Comparison of ENCODE assay signal across 23 cellular contexts in the genomic region with DNA sequence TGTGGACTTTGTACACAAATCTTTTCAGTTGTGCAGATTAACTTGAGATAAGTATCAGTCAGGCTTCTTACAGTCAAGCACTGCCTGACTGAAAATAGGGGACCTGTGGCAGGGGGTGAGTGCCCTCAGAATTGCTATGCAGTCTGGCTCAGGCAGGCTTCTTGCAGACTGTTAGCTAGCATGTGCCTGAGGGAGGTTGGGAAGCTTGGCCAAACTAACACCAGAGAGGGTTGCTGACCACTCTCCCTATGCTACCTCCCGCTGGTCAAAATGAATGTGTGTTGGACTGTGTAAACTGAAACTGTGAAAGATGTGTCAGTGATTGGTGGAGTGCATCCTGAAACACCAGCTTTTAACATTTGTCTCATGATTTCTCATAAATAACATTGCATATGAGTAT.
DNase-seq lines count a peak whose midpoint lies in the region; ATAC-seq and TF ChIP-seq lines count a peak whose summit lies in the region.
"Had no signal": no experiment of that assay in that cellular context is flagged by ENCODE, and none has a peak within 500 bp of the region (broad histone marks: within the 10 kb centered on the region; RNA-seq: fewer than 3 reads in every experiment).

No MANE protein-coding gene starts in this region.

- H4K5ac ChIP-seq in IMR-90 (ENCODE audit: low read depth, low read length), result no peak overlapping the region

- CTCF ChIA-PET in IMR-90 (lab: Yijun Ruan, JAX), result no interaction called here

- H3K4me1 ChIP-seq in IMR-90 (ENCODE audit: control insufficient read depth, insufficient read depth, low read length) (no peaks in the 10 kb centered on the region), right atrium auricular region (no peaks in the 10 kb centered on the region), HAP-1 (no peaks in the 10 kb centered on the region)
- H3K4me1 ChIP-seq: A549; BLaER1 treated with 17β-estradiol and CSF1 and Interleukin-3, amounts not matched to agents 10 nM and 100 nM had no signal

- no peak overlapping the region for H2AK9ac ChIP-seq in IMR-90 (replicated peaks; ENCODE audit: low read depth, low read length, poor library complexity)

- BruUV-seq in IMR-90 (replicated peaks; lab: Mats Ljungman, UMichigan), result no TSS peak

- no peak overlapping the region for H3K56ac ChIP-seq in IMR-90 (ENCODE audit: extremely low read depth, insufficient read depth, low read length)

- no peak overlapping the region for H2BK5ac ChIP-seq in IMR-90 (ENCODE audit: low read depth, low read length, poor library complexity, severe bottlenecking)

- no peak overlapping the region for H3K18ac ChIP-seq in IMR-90 (ENCODE audit: low read depth, low read length)

- H3K14ac ChIP-seq in IMR-90 (replicated peaks; ENCODE audit: low read depth, low read length), result no peak overlapping the region

- ATAC-seq in IMR-90 (ENCODE audit: low read depth), result peak; percentile 21; the same call in 1 of the 2 replicates
- no peak for ATAC-seq in GM18505 (IDR thresholded peaks at IDR 0.05; ENCODE audit: unreplicated experiment)
- ATAC-seq: A549, Panc1 had no signal

- no peak overlapping the region for H2BK15ac ChIP-seq in IMR-90 (ENCODE audit: low read depth, low read length)

- no peaks in the 10 kb centered on the region for H3K9me1 ChIP-seq in IMR-90 (ENCODE audit: insufficient read depth, low read length)

- no peak overlapping the region for H4K8ac ChIP-seq in IMR-90 (ENCODE audit: low read depth in 2 of 2, low read length in 2 of 2)

- no peaks in the 10 kb centered on the region for H3K27me3 ChIP-seq in IMR-90 (ENCODE audit: control insufficient read depth, insufficient read depth, low read length)
- no peaks in the 10 kb centered on the region for H3K27me3 ChIP-seq in right atrium auricular region
- H3K27me3 ChIP-seq in HAP-1 (ENCODE audit: low read depth), result no peaks in the 10 kb centered on the region
- H3K27me3 ChIP-seq: BLaER1 treated with 17β-estradiol and CSF1 and Interleukin-3, amounts not matched to agents 10 nM and 100 nM had no signal

- H3K36me3 ChIP-seq in IMR-90 (ENCODE audit: control insufficient read depth, insufficient read depth, low read length) (no peaks in the 10 kb centered on the region), right atrium auricular region (no peaks in the 10 kb centered on the region), HAP-1 (replicated peaks) (no peaks in the 10 kb centered on the region)
- H3K36me3 ChIP-seq: BLaER1 treated with 17β-estradiol and CSF1 and Interleukin-3, amounts not matched to agents 10 nM and 100 nM had no signal

- H3K27ac ChIP-seq in IMR-90 (ENCODE audit: insufficient read depth, low read length), result no peak overlapping the region
- H3K27ac ChIP-seq in right atrium auricular region, result no peak overlapping the region
- H3K27ac ChIP-seq: A549; BLaER1 treated with 17β-estradiol and CSF1 and Interleukin-3, amounts not matched to agents 10 nM and 100 nM; HL-60 had no signal

- dilution Hi-C loops in IMR-90 (cut with HindIII; ENCODE audit: low sequenced_read_pairs, unreplicated experiment), result no loop called here

- no peak overlapping the region for H3K4ac ChIP-seq in IMR-90 (ENCODE audit: low read depth, low read length)

- no peak overlapping the region for H4K91ac ChIP-seq in IMR-90 (ENCODE audit: insufficient read depth, low read depth, low read length)

- no CpG with 5 or more reads among the region's 1 CpG for WGBS in IMR-90 (ENCODE audit: extremely low coverage in 2 of 2, insufficient read length in 1 of 2), 2 experiments

- no peak overlapping the region for H3K9ac ChIP-seq in IMR-90 (ENCODE audit: low read depth, low read length)
- H3K9ac ChIP-seq: BLaER1 treated with 17β-estradiol and CSF1 and Interleukin-3, amounts not matched to agents 10 nM and 100 nM had no signal

- peak; percentile 44 for DNase-seq in ELF-1 (ENCODE audit: low read depth, low spot score)
- no peak for DNase-seq in IMR-90
- DNase-seq in OCI-M1 (lab: John Stamatoyannopoulos, UW), result peak; percentile 11
- DNase-seq in islet precursor cell, result peak; percentile 63
- no peak for DNase-seq in right atrium auricular region (ENCODE audit: low spot score)
- no peak for DNase-seq in HAP-1 (ENCODE audit: low spot score in 2 of 2)
- DNase-seq in NCI-H1436 treated with DMSO at 0.1 percent for 48 hours (lab: John Stamatoyannopoulos, UW), result no peak
- DNase-seq: AML-193; CD4-positive, alpha-beta T cell; DMS53; GF-D8; NCI-H1092 treated with DMSO at 0.1 percent for 48 hours; NCI-H1694 treated with DMSO at 0.1 percent for 48 hours; NCI-H2081; NCI-H2227 treated with DMSO at 0.1 percent for 48 hours; NCI-H526 treated with DMSO at 0.1 percent for 48 hours; SHP77 treated with DMSO at 0.1 percent for 48 hours; T-helper 1 cell had no signal

- no peak for TF ChIP-seq RAD21 in IMR-90 (IDR thresholded peaks at IDR 0.05; ENCODE audit: low read length)

- POLR2A ChIA-PET in IMR-90 (lab: Charles Lee; ENCODE audit: unreplicated experiment), result no interaction called here

- no peaks in the 10 kb centered on the region for H3K9me3 ChIP-seq in IMR-90 (ENCODE audit: control insufficient read depth, insufficient read depth, low read length)
- no peaks in the 10 kb centered on the region for H3K9me3 ChIP-seq in right atrium auricular region
- H3K9me3 ChIP-seq in HAP-1, result no peaks in the 10 kb centered on the region
- H3K9me3 ChIP-seq: A549; BLaER1 treated with 17β-estradiol and CSF1 and Interleukin-3, amounts not matched to agents 10 nM and 100 nM had no signal

- no peak overlapping the region for H3K4me2 ChIP-seq in IMR-90 (ENCODE audit: low read depth, low read length)
- H3K4me2 ChIP-seq: A549; BLaER1 treated with 17β-estradiol and CSF1 and Interleukin-3, amounts not matched to agents 10 nM and 100 nM had no signal

- TF ChIP-seq POLR2A in IMR-90 (IDR thresholded peaks at IDR 0.05; ENCODE audit: low read depth, low read length) (no peak), GM18505 (IDR thresholded peaks at IDR 0.05; ENCODE audit: borderline replicate concordance, extremely low read depth, insufficient read depth, insufficient read length) (no peak)

- in situ Hi-C loops in IMR-90 (cut with MboI; ENCODE audit: low sequenced_read_pairs), result no loop called here
- in situ Hi-C loops in HAP-1 (cut with MboI; ENCODE audit: low sequenced_read_pairs), result no loop called here

- intact Hi-C loops in IMR-90 (cut with micrococcal nuclease), result loop anchor here (10.0 kb wide), 1 partner anchor 430 kb away; no protein-coding TSS in a partner anchor

- no peak overlapping the region for H2AK5ac ChIP-seq in IMR-90 (ENCODE audit: low read depth, low read length)

- no peaks in the 10 kb centered on the region for H4K20me1 ChIP-seq in IMR-90 (ENCODE audit: insufficient read depth, low read length)
- H4K20me1 ChIP-seq: BLaER1 treated with 17β-estradiol and CSF1 and Interleukin-3, amounts not matched to agents 10 nM and 100 nM had no signal

- TF ChIP-seq CTCF in IMR-90 (conservative IDR thresholded peaks at IDR 0.05; ENCODE audit: low read depth, low read length), result no peak
- TF ChIP-seq CTCF in right atrium auricular region (IDR thresholded peaks at IDR 0.05), result no peak

- no peaks in the 10 kb centered on the region for H3K79me1 ChIP-seq in IMR-90 (ENCODE audit: low read depth in 1 of 2, low read length in 2 of 2)

- no peak overlapping the region for H3K23ac ChIP-seq in IMR-90 (ENCODE audit: low read depth, low read length)

- no peak overlapping the region for H3K4me3 ChIP-seq in IMR-90 (ENCODE audit: insufficient read depth, low read depth, low read length)
- no peak overlapping the region for H3K4me3 ChIP-seq in right atrium auricular region
- no peak overlapping the region for H3K4me3 ChIP-seq in HAP-1
- H3K4me3 ChIP-seq: A549; BLaER1 treated with 17β-estradiol and CSF1 and Interleukin-3, amounts not matched to agents 10 nM and 100 nM had no signal

- H2BK120ac ChIP-seq in IMR-90 (ENCODE audit: low read depth, low read length), result no peak overlapping the region

- H2BK20ac ChIP-seq in IMR-90 (ENCODE audit: low read depth, low read length), result no peak overlapping the region

- no peak overlapping the region for H2AFZ ChIP-seq in IMR-90 (replicated peaks; ENCODE audit: low read length, poor library complexity)

TF ChIP-seq in IMR-90, 13 proteins besides CTCF, POLR2A, EP300 and RAD21:
- TF ChIP-seq CEBPB (IDR thresholded peaks at IDR 0.05; ENCODE audit: low read depth, low read length) (no peak), MXI1 (IDR thresholded peaks at IDR 0.05; ENCODE audit: borderline replicate concordance, low read depth, low read length) (no peak), MAFK (IDR thresholded peaks at IDR 0.05; ENCODE audit: low read depth, low read length) (no peak), RCOR1 (IDR thresholded peaks at IDR 0.05; ENCODE audit: insufficient replicate concordance, low read length) (no peak), NFE2L2 (IDR thresholded peaks at IDR 0.05; ENCODE audit: low read depth, low read length) (no peak), RFX5 (IDR thresholded peaks at IDR 0.05; ENCODE audit: low read depth, low read length) (no peak), MAZ (IDR thresholded peaks at IDR 0.05; ENCODE audit: borderline replicate concordance, low read depth, low read length) (no peak), CHD1 (IDR thresholded peaks at IDR 0.05; ENCODE audit: low read depth, low read length) (no peak), FOS (IDR thresholded peaks at IDR 0.05; ENCODE audit: low read depth, low read length) (no peak), BHLHE40 (IDR thresholded peaks at IDR 0.05; ENCODE audit: low read depth, low read length) (no peak), SMC3 (IDR thresholded peaks at IDR 0.05; ENCODE audit: low read depth, low read length) (no peak)
- TF ChIP-seq, protein P1, sequence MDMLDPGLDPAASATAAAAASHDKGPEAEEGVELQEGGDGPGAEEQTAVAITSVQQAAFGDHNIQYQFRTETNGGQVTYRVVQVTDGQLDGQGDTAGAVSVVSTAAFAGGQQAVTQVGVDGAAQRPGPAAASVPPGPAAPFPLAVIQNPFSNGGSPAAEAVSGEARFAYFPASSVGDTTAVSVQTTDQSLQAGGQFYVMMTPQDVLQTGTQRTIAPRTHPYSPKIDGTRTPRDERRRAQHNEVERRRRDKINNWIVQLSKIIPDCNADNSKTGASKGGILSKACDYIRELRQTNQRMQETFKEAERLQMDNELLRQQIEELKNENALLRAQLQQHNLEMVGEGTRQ (IDR thresholded peaks at IDR 0.05; ENCODE audit: low read depth, low read length), result no peak
- TF ChIP-seq, protein P2, sequence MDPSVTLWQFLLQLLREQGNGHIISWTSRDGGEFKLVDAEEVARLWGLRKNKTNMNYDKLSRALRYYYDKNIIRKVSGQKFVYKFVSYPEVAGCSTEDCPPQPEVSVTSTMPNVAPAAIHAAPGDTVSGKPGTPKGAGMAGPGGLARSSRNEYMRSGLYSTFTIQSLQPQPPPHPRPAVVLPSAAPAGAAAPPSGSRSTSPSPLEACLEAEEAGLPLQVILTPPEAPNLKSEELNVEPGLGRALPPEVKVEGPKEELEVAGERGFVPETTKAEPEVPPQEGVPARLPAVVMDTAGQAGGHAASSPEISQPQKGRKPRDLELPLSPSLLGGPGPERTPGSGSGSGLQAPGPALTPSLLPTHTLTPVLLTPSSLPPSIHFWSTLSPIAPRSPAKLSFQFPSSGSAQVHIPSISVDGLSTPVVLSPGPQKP (IDR thresholded peaks at IDR 0.05; ENCODE audit: borderline replicate concordance, low read depth, low read length), result no peak

Comparison
In these comparisons a context has a peak if more than half of its experiments do, and no peak if none do; other contexts are left out.
1. DNase-seq: peak in ELF-1 (single experiment), OCI-M1 (single experiment) and islet precursor cell (single experiment); none in IMR-90 (single experiment), right atrium auricular region (single experiment), HAP-1 (0 of 2) and NCI-H1436 treated with DMSO at 0.1 percent for 48 hours (single experiment).